Comparison of ENCODE assay signal across 1 cellular context in the genomic region with DNA sequence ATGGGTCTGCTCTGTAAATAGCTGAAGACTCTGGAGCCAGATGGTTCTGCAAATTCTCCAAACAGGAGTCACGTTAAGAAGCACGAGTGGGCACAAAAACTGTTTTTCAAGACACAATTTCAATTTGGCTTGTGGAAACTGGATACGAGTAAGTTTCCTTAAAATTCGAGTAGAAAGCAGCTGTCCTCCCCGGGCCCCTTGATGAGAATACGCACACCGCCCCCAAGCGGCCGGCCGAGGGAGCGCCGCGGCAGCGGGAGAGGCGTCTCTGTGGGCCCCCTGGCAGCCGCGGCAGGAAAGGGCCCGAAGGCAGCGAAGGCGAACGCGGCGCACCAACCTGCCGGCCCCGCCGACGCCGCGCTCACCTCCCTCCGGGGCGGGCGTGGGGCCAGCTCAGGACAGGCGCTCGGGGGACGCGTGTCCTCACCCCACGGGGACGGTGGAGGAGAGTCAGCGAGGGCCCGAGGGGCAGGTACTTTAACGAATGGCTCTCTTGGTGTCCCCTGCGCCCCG.
TF ChIP-seq lines count a peak whose summit lies in the region.

No MANE protein-coding gene starts in this region.

TF ChIP-seq in IMR-90, 13 proteins besides CTCF, POLR2A, EP300 and RAD21:
- TF ChIP-seq MAZ (IDR thresholded peaks at IDR 0.05; ENCODE audit: borderline replicate concordance, low read depth, low read length) = peak; percentile 38; the same call in 1 of the 2 replicates
- TF ChIP-seq CEBPB (IDR thresholded peaks at IDR 0.05; ENCODE audit: low read depth, low read length) = no peak
- peak; percentile 94 for TF ChIP-seq SMC3 (IDR thresholded peaks at IDR 0.05; ENCODE audit: low read depth, low read length)
- TF ChIP-seq NFE2L2 (IDR thresholded peaks at IDR 0.05; ENCODE audit: low read depth, low read length) = no peak
- peak; percentile 85 for TF ChIP-seq BHLHE40 (IDR thresholded peaks at IDR 0.05; ENCODE audit: low read depth, low read length)
- no peak for TF ChIP-seq RCOR1 (IDR thresholded peaks at IDR 0.05; ENCODE audit: insufficient replicate concordance, low read length)
- TF ChIP-seq MXI1 (IDR thresholded peaks at IDR 0.05; ENCODE audit: borderline replicate concordance, low read depth, low read length) = 0 out of 2 replicates have a peak, but pooled peaks have one; percentile 5
- peak; percentile 39; the same call in 1 of the 2 replicates for TF ChIP-seq CHD1 (IDR thresholded peaks at IDR 0.05; ENCODE audit: low read depth, low read length)
